ENCODE assay signal across 13 cellular contexts in genomic region chr3:47804571-47804970, GRCh38. TPM values are rescaled to one million over a fixed set of nuclear protein-coding genes. Genes with fewer than 3 reads are reported as not detected.
DNase-seq lines count a peak whose midpoint lies in the region; ATAC-seq, FAIRE-seq and TF ChIP-seq lines count a peak whose summit lies in the region.
"Had no signal": no experiment of that assay in that cellular context is flagged by ENCODE, and none has a peak within 500 bp of the region (broad histone marks: within the 10 kb centered on the region; RNA-seq: fewer than 3 reads in every experiment).

No MANE protein-coding gene starts in this region.

- no peak overlapping the region for H2BK120ac ChIP-seq in H1 (replicated peaks; ENCODE audit: low read depth, low read length)

- no peak for ATAC-seq in activated T-cell treated with anti-CD3 and anti-CD28 coated beads, Interleukin-2, amount 50 U/mL, for 4 hours
- ATAC-seq in HG02840 (IDR thresholded peaks at IDR 0.05; ENCODE audit: low FRiP score, unreplicated experiment): no peak
- no peak for ATAC-seq in HG03442 (IDR thresholded peaks at IDR 0.05; ENCODE audit: unreplicated experiment)

- no peak overlapping the region for H2BK20ac ChIP-seq in H1 (ENCODE audit: low read length)

- no peak overlapping the region for H2AK5ac ChIP-seq in H1 (ENCODE audit: low read depth, low read length)

- TF ChIP-seq POLR2A in H1 (IDR thresholded peaks at IDR 0.05; ENCODE audit: control extremely low read depth in 1 of 2, low read depth in 2 of 2, low read length in 2 of 2): no peak

- no peak for TF ChIP-seq CTCF in OCI-LY1 (IDR thresholded peaks at IDR 0.05; ENCODE audit: low read length)
- TF ChIP-seq CTCF in H1 (IDR thresholded peaks at IDR 0.05; ENCODE audit: control extremely low read depth in 1 of 3, insufficient read depth in 1 of 3, low read depth in 1 of 3, low read length in 3 of 3): no peak
- TF ChIP-seq CTCF in progenitor cell of endocrine pancreas (IDR thresholded peaks at IDR 0.05; ENCODE audit: unreplicated experiment): no peak

- H2BK5ac ChIP-seq in H1 (ENCODE audit: low read depth, low read length): no peak overlapping the region

- H3K27ac ChIP-seq in OCI-LY1 (ENCODE audit: low read depth, low read length, poor library complexity, severe bottlenecking) (no peak overlapping the region), H1 (ENCODE audit: low read depth, low read length) (no peak overlapping the region)

- H4K20me1 ChIP-seq in OCI-LY1 (ENCODE audit: insufficient read depth, low read length): no peaks in the 10 kb centered on the region
- no peaks in the 10 kb centered on the region for H4K20me1 ChIP-seq in H1 (replicated peaks in 1 of 2; ENCODE audit: control insufficient read depth in 1 of 2, insufficient read depth in 2 of 2, low read length in 2 of 2)

- H3F3A ChIP-seq in OCI-LY1 (ENCODE audit: insufficient read depth, low read length): no peaks in the 10 kb centered on the region

- H3K9ac ChIP-seq in OCI-LY1 (ENCODE audit: low read length) (peak overlapping the region; percentile 27; the same call in 1 of the 2 replicates), H1 (replicated peaks in 1 of 4; ENCODE audit: extremely low read depth in 1 of 4, low read depth in 3 of 4, low read length in 3 of 4) (no peak overlapping the region)

- H2AFZ ChIP-seq in OCI-LY1 (ENCODE audit: low read length) (no peak overlapping the region), H1 (ENCODE audit: low read length) (no peak overlapping the region)

- H3K9me3 ChIP-seq in OCI-LY1 (ENCODE audit: low read length) (no peaks in the 10 kb centered on the region), H1 (ENCODE audit: insufficient read depth in 2 of 2, low read depth in 1 of 2, low read length in 1 of 2) (no peaks in the 10 kb centered on the region)

- H4K8ac ChIP-seq in H1 (ENCODE audit: extremely low read depth, insufficient read depth, low read length): no peak overlapping the region

- H3K4me2 ChIP-seq in OCI-LY1 (ENCODE audit: low read length) (peak overlapping the region; percentile 74; the same call in 1 of the 2 replicates), H1 (ENCODE audit: insufficient read depth in 1 of 2, low read depth in 2 of 2, low read length in 2 of 2) (peak overlapping the region; percentile 72 to 85; a peak in 3 of 4 replicates)

- H3K27ac Mint-ChIP-seq in progenitor cell of endocrine pancreas: peak overlapping the region; percentile 100

- H4K5ac ChIP-seq in H1 (ENCODE audit: insufficient read length, low read depth, low read length): no peak overlapping the region

- no peak overlapping the region for H3K23ac ChIP-seq in H1 (ENCODE audit: insufficient read length)

- peaks cover 8% of the 10 kb centered on the region for H3K23me2 ChIP-seq in H1 (ENCODE audit: low read depth, low read length)

- no peak overlapping the region for H2BK12ac ChIP-seq in H1 (ENCODE audit: low read depth, low read length)

- H3K79me1 ChIP-seq in H1 (ENCODE audit: low read depth, low read length): 0 out of 2 replicates have a peak, but pooled peaks cover 2% of the 10 kb centered on the region

- H3K4me1 Mint-ChIP-seq in activated T-cell treated with anti-CD3 and anti-CD28 coated beads, Interleukin-2, amount 50 U/mL, for 4 hours (ENCODE audit: low read depth): peaks cover 19% of the 10 kb centered on the region
- H3K4me1 Mint-ChIP-seq in progenitor cell of endocrine pancreas (ENCODE audit: low read depth): peaks cover 14% of the 10 kb centered on the region

- no peak for DNase-seq in activated T-cell treated with anti-CD3 and anti-CD28 coated beads, Interleukin-2, amount 50 U/mL, for 4 hours
- no peak for DNase-seq in activated T-cell treated with anti-CD3 and anti-CD28 coated beads for 4 hours
- DNase-seq in H1 (ENCODE audit: low read depth in 1 of 2, low spot score in 2 of 2): no peak
- no peak for DNase-seq in progenitor cell of endocrine pancreas (ENCODE audit: low spot score, unreplicated experiment)
- DNase-seq in NCI-H524 treated with DMSO at 0.1 percent for 48 hours (lab: John Stamatoyannopoulos, UW): no peak
- DNase-seq: activated gamma-delta T cell, AML-193, foreskin fibroblast, islet precursor cell had no signal

- CTCF ChIA-PET in H1 (lab: Charles Lee; ENCODE audit: partially characterized antibody): interaction anchor here (1.2 to 1.6 kb wide), 3 partner anchors 9 to 33 kb away, joined by 3 to 6 read pairs (median 3); no protein-coding TSS in a partner anchor

- peak overlapping the region; percentile 95 for H3K4me3 Mint-ChIP-seq in activated T-cell treated with anti-CD3 and anti-CD28 coated beads, Interleukin-2, amount 50 U/mL, for 4 hours
- peak overlapping the region; percentile 98 for H3K4me3 Mint-ChIP-seq in progenitor cell of endocrine pancreas (ENCODE audit: low read depth)

- TF ChIP-seq RAD21 in H1 (IDR thresholded peaks at IDR 0.05 in 1 of 2, conservative IDR thresholded peaks at IDR 0.05 in 1 of 2; ENCODE audit: low read depth in 2 of 2, low read length in 2 of 2): no peak

- no peaks in the 10 kb centered on the region for H3K9me3 Mint-ChIP-seq in activated T-cell treated with anti-CD3 and anti-CD28 coated beads, Interleukin-2, amount 50 U/mL, for 4 hours
- no peaks in the 10 kb centered on the region for H3K9me3 Mint-ChIP-seq in progenitor cell of endocrine pancreas (ENCODE audit: low read depth)

- no peaks in the 10 kb centered on the region for H3K27me3 ChIP-seq in OCI-LY1 (ENCODE audit: insufficient read depth, low read length)
- no peaks in the 10 kb centered on the region for H3K27me3 ChIP-seq in H1 (replicated peaks in 1 of 4; ENCODE audit: control insufficient read depth in 3 of 4, extremely low read depth in 1 of 4, insufficient read depth in 3 of 4, low read length in 3 of 4)

- H3K27me3 Mint-ChIP-seq in activated T-cell treated with anti-CD3 and anti-CD28 coated beads, Interleukin-2, amount 50 U/mL, for 4 hours (ENCODE audit: low read depth): no peaks in the 10 kb centered on the region
- H3K27me3 Mint-ChIP-seq in progenitor cell of endocrine pancreas: no peaks in the 10 kb centered on the region

- peaks cover 26% of the 10 kb centered on the region for H3K4me1 ChIP-seq in OCI-LY1 (ENCODE audit: insufficient read depth, low read length, severe bottlenecking)
- H3K4me1 ChIP-seq in H1 (replicated peaks in 1 of 4; ENCODE audit: control insufficient read depth in 3 of 4, insufficient read depth in 4 of 4, low read length in 3 of 4): peaks cover 0 to 4% (median 2%) of the 10 kb centered on the region in 4 experiments; a peak in 3 of 7 replicates

- H3K18ac ChIP-seq in H1 (ENCODE audit: extremely low read depth, low read length): no peak overlapping the region

- POLR2A ChIA-PET in H1 (lab: Charles Lee; ENCODE audit: partially characterized antibody): interaction anchor here (0.8 to 2.2 kb wide), 4 partner anchors 11 to 34 kb away, joined by 4 to 13 read pairs (median 8); no protein-coding TSS in a partner anchor

- no peak overlapping the region for H3K56ac ChIP-seq in H1 (replicated peaks; ENCODE audit: insufficient read length, low read depth, low read length)

- no peaks in the 10 kb centered on the region for H3K9me2 ChIP-seq in OCI-LY1 (ENCODE audit: low read depth, low read length)

- H3K79me2 ChIP-seq in OCI-LY1 (ENCODE audit: insufficient read depth, low read length): no peaks in the 10 kb centered on the region; the same call in 1 of the 2 replicates
- H3K79me2 ChIP-seq in H1 (ENCODE audit: control insufficient read depth in 1 of 2, insufficient read depth in 2 of 2, low read length in 2 of 2): peaks cover 0 to 19% of the 10 kb centered on the region in 2 experiments; a peak in 2 of 4 replicates

- no peak overlapping the region for H4K91ac ChIP-seq in H1 (replicated peaks; ENCODE audit: insufficient read length, low read length)

- no peak overlapping the region for H2BK15ac ChIP-seq in H1 (ENCODE audit: low read length)

- no peak overlapping the region for H3K4ac ChIP-seq in H1 (replicated peaks; ENCODE audit: insufficient read length, low read depth, low read length)

- H3K36me3 ChIP-seq in OCI-LY1 (ENCODE audit: insufficient read depth, low read length) (peaks cover 8% of the 10 kb centered on the region; the same call in 1 of the 2 replicates), H1 (ENCODE audit: control insufficient read depth in 2 of 4, insufficient read depth in 4 of 4, low read length in 3 of 4) (peaks cover 3 to 24% (median 13%) of the 10 kb centered on the region in 4 experiments; a peak in 5 of 8 replicates)

- no peak overlapping the region for H3K14ac ChIP-seq in H1 (ENCODE audit: insufficient read length)

- peak overlapping the region; percentile 82 for H3K4me3 ChIP-seq in OCI-LY1 (ENCODE audit: low read depth, low read length, poor library complexity, severe bottlenecking)
- H3K4me3 ChIP-seq in H1 (ENCODE audit: extremely low read depth in 1 of 4, insufficient read depth in 2 of 4, low read depth in 3 of 4, low read length in 4 of 4): peak overlapping the region in 1 of 4 experiments; percentile 81; a peak in 3 of 8 replicates

- no peak for TF ChIP-seq EP300 in H1 (IDR thresholded peaks at IDR 0.05; ENCODE audit: borderline replicate concordance in 1 of 2, low read depth in 2 of 2, low read length in 2 of 2)

- no peaks in the 10 kb centered on the region for H3K36me3 Mint-ChIP-seq in activated T-cell treated with anti-CD3 and anti-CD28 coated beads, Interleukin-2, amount 50 U/mL, for 4 hours (ENCODE audit: insufficient read depth)
- H3K36me3 Mint-ChIP-seq in progenitor cell of endocrine pancreas (ENCODE audit: insufficient read depth): peaks cover 2% of the 10 kb centered on the region

- 94% methylated on average over 1 of the region's 1 CpG; no CpG with 5 or more reads in 1 of the 2 experiments for WGBS in H1 (ENCODE audit: extremely low coverage in 1 of 2, insufficient coverage in 1 of 2, insufficient read length in 1 of 2, insufficient replicate concordance in 2 of 2, low coverage in 1 of 2, low lambda C conversion rate in 2 of 2, missing lambda C conversion rate in 1 of 2), 2 experiments

- FAIRE-seq in H1 (lab: Jason Lieb, UNC): no peak
- FAIRE-seq: RCC 7860 had no signal

RNA-seq across cellular contexts. Expression of gene DHX30, which starts 1.6 kb away (rescaled TPM):
- total RNA-seq in activated T-cell treated with anti-CD3 and anti-CD28 coated beads, Interleukin-2, amount 50 U/mL, for 4 hours: 100 to 1,000 TPM; 166 to 178 (median 167) TPM
- 97.7 and 97.9 TPM in 2 replicates for total RNA-seq in H1 (2021; fragmentation: NEBNext Ultra II Directional; extraction: Animal tissue kit (Norgen Biotek cat#: 25700))
- 82.4 and 112 TPM in 2 replicates for polyA plus RNA-seq in H1 (2011; rRNA removed)
- polyA plus RNA-seq in H1 (2011; cell fraction: cytosol; rRNA removed): 89.8 TPM
- 260 TPM for polyA plus RNA-seq in H1 (2011; cell fraction: nucleus; rRNA removed)
- polyA plus RNA-seq in H1 (2012, experiment 1 of 2): 52.1 to 83.2 TPM (median 77.3 TPM) in 4 replicates
- 71.1 TPM for polyA plus RNA-seq in H1 (2012, experiment 2 of 2)
- 62.8 TPM for polyA plus RNA-seq in H1 (2013, experiment 1 of 2)
- 56.5 TPM for polyA plus RNA-seq in H1 (2013, experiment 2 of 2)
- 100 and 115 TPM in 2 replicates for polyA minus RNA-seq in H1 (2011; rRNA and poly(A)+ RNA removed)
- polyA minus RNA-seq in H1 (2011; cell fraction: cytosol; rRNA and poly(A)+ RNA removed): 65.0 TPM
- 108 TPM for polyA minus RNA-seq in H1 (2011; cell fraction: nucleus; rRNA and poly(A)+ RNA removed)
- total RNA-seq in progenitor cell of endocrine pancreas: 115 and 130 TPM in 2 replicates

RNA-seq across cellular contexts. Expression of gene SMARCC1, which starts 22.9 kb away (rescaled TPM):
- 100 to 1,000 TPM; 105 to 125 (median 106) TPM for total RNA-seq in activated T-cell treated with anti-CD3 and anti-CD28 coated beads, Interleukin-2, amount 50 U/mL, for 4 hours
- 312 and 335 TPM in 2 replicates for total RNA-seq in H1 (2021; fragmentation: NEBNext Ultra II Directional; extraction: Animal tissue kit (Norgen Biotek cat#: 25700))
- polyA plus RNA-seq in H1 (2011; rRNA removed): 57.9 and 64.1 TPM in 2 replicates
- 56.5 TPM for polyA plus RNA-seq in H1 (2011; cell fraction: cytosol; rRNA removed)
- 181 TPM for polyA plus RNA-seq in H1 (2011; cell fraction: nucleus; rRNA removed)
- polyA plus RNA-seq in H1 (2012, experiment 1 of 2): 113 to 166 TPM (median 136 TPM) in 4 replicates
- polyA plus RNA-seq in H1 (2012, experiment 2 of 2): 12.4 TPM
- 125 TPM for polyA plus RNA-seq in H1 (2013, experiment 1 of 2)
- polyA plus RNA-seq in H1 (2013, experiment 2 of 2): 121 TPM
- polyA minus RNA-seq in H1 (2011; rRNA and poly(A)+ RNA removed): 138 and 206 TPM in 2 replicates
- 133 TPM for polyA minus RNA-seq in H1 (2011; cell fraction: cytosol; rRNA and poly(A)+ RNA removed)
- polyA minus RNA-seq in H1 (2011; cell fraction: nucleus; rRNA and poly(A)+ RNA removed): 154 TPM
- total RNA-seq in progenitor cell of endocrine pancreas: 250 and 257 TPM in 2 replicates
